Comparison of ENCODE assay signal across 22 cellular contexts in genomic region chr11:103295704-103296103, GRCh38.
A peak's percentile ranks its signal among the peaks of the same experiment; 100 is the strongest.
DNase-seq lines count a peak whose midpoint lies in the region; TF ChIP-seq lines count a peak whose summit lies in the region.
"Had no signal": no experiment of that assay in that cellular context is flagged by ENCODE, and none has a peak within 500 bp of the region (broad histone marks: within the 10 kb centered on the region; RNA-seq: fewer than 3 reads in every experiment).

No MANE protein-coding gene starts in this region.

- TF ChIP-seq CTCF in fibroblast of pulmonary artery (IDR thresholded peaks at IDR 0.05; ENCODE audit: low read length, missing control alignments), result no peak
- no peak for TF ChIP-seq CTCF in endothelial cell (IDR thresholded peaks at IDR 0.05; ENCODE audit: unreplicated experiment)

- H3K27ac Mint-ChIP-seq in endothelial cell (ENCODE audit: unreplicated experiment), result no peak overlapping the region
- H3K27ac Mint-ChIP-seq: activated CD8-positive, alpha-beta T cell treated with anti-CD3 and anti-CD28 coated beads for 36 hours; activated naive CD8-positive, alpha-beta T cell treated with anti-CD3 and anti-CD28 coated beads, Interleukin-2, amount 10 ng/mL, durations not matched to agents 7 days and 5 days; IgD-negative memory B cell; stimulated activated naive B cell treated with anti-CD40 and anti-IgM and Interleukin-4, amounts not matched to agents 10 μg/mL and 1 μg/mL and 100 μg/mL, for 72 hours; T-helper 17 cell had no signal

- H3K9me3 Mint-ChIP-seq in endothelial cell (ENCODE audit: unreplicated experiment), result no peaks in the 10 kb centered on the region

- no peaks in the 10 kb centered on the region for H3K4me1 Mint-ChIP-seq in endothelial cell (ENCODE audit: unreplicated experiment)
- H3K4me1 Mint-ChIP-seq: activated naive CD8-positive, alpha-beta T cell treated with anti-CD3 and anti-CD28 coated beads, Interleukin-2, amount 10 ng/mL, durations not matched to agents 7 days and 5 days; central memory CD8-positive, alpha-beta T cell; IgD-negative memory B cell; stimulated activated naive B cell treated with anti-CD40 and anti-IgM and Interleukin-4, amounts not matched to agents 10 μg/mL and 1 μg/mL and 100 μg/mL, for 72 hours; T-helper 17 cell had no signal

- no peak overlapping the region for H3K4me3 ChIP-seq in fibroblast of pulmonary artery (replicated peaks; ENCODE audit: low read depth, low read length)
- H3K4me3 ChIP-seq: heart left ventricle, MG63, psoas muscle, upper lobe of right lung had no signal

- no peak overlapping the region for H3K4me3 Mint-ChIP-seq in endothelial cell (ENCODE audit: unreplicated experiment)
- H3K4me3 Mint-ChIP-seq: activated CD8-positive, alpha-beta T cell treated with anti-CD3 and anti-CD28 coated beads for 36 hours; activated naive CD8-positive, alpha-beta T cell treated with anti-CD3 and anti-CD28 coated beads, Interleukin-2, amount 10 ng/mL, durations not matched to agents 7 days and 5 days; central memory CD8-positive, alpha-beta T cell; IgD-negative memory B cell; stimulated activated naive B cell treated with anti-CD40 and anti-IgM and Interleukin-4, amounts not matched to agents 10 μg/mL and 1 μg/mL and 100 μg/mL, for 72 hours; T-helper 17 cell had no signal

- DNase-seq in DMS53 (lab: John Stamatoyannopoulos, UW) (peak; percentile 45), DMS53 treated with DMSO at 0.1 percent for 48 hours (lab: John Stamatoyannopoulos, UW; ENCODE audit: unreplicated experiment) (no peak), RPMI7951 (ENCODE audit: low read depth) (peak; percentile 20), fibroblast of pulmonary artery (ENCODE audit: low read depth) (peak; percentile 11), endothelial cell (ENCODE audit: low spot score) (no peak), pons (ENCODE audit: low spot score) (no peak), NCI-H526 treated with DMSO at 0.1 percent for 48 hours (lab: John Stamatoyannopoulos, UW) (no peak)
- no peak for DNase-seq in stimulated activated CD4-positive, alpha-beta T cell treated with anti-CD3 and anti-CD28 coated beads, Interleukin-15, amount 100 ng/mL, for 24 hours
- DNase-seq: activated CD8-positive, alpha-beta T cell treated with anti-CD3 and anti-CD28 coated beads for 36 hours; activated naive CD8-positive, alpha-beta T cell treated with anti-CD3 and anti-CD28 coated beads, Interleukin-2, amount 10 ng/mL, durations not matched to agents 7 days and 5 days; GOT3; heart left ventricle; MG63; NCI-H1417; NCI-H2081; NCI-H446; psoas muscle; stimulated activated naive B cell treated with anti-CD40 and anti-IgM and Interleukin-4, amounts not matched to agents 10 μg/mL and 1 μg/mL and 100 μg/mL, for 72 hours; T-helper 17 cell; upper lobe of right lung had no signal

- H3K36me3 Mint-ChIP-seq in endothelial cell (ENCODE audit: low read depth, unreplicated experiment), result peaks cover 17% of the 10 kb centered on the region

- H3K27me3 Mint-ChIP-seq in endothelial cell (ENCODE audit: unreplicated experiment), result no peaks in the 10 kb centered on the region
- H3K27me3 Mint-ChIP-seq: activated CD8-positive, alpha-beta T cell treated with anti-CD3 and anti-CD28 coated beads for 36 hours; activated naive CD8-positive, alpha-beta T cell treated with anti-CD3 and anti-CD28 coated beads, Interleukin-2, amount 10 ng/mL, durations not matched to agents 7 days and 5 days; central memory CD8-positive, alpha-beta T cell; IgD-negative memory B cell; stimulated activated naive B cell treated with anti-CD40 and anti-IgM and Interleukin-4, amounts not matched to agents 10 μg/mL and 1 μg/mL and 100 μg/mL, for 72 hours; T-helper 17 cell had no signal

Comparison
In these comparisons a context has a peak if more than half of its experiments do, and no peak if none do; other contexts are left out.
1. DNase-seq: peak in DMS53 (single experiment), RPMI7951 (single experiment) and fibroblast of pulmonary artery (single experiment); none in DMS53 treated with DMSO at 0.1 percent for 48 hours (single experiment), endothelial cell (single experiment), stimulated activated CD4-positive, alpha-beta T cell treated with anti-CD3 and anti-CD28 coated beads, Interleukin-15, amount 100 ng/mL, for 24 hours (single experiment), pons (single experiment) and NCI-H526 treated with DMSO at 0.1 percent for 48 hours (single experiment).